ENCODE assay signal across 1 cellular context in genomic region chr7:116173051-116174028, GRCh38.
A peak's percentile ranks its signal among the peaks of the same experiment; 100 is the strongest.
TF ChIP-seq lines count a peak whose summit lies in the region.

No MANE protein-coding gene starts in this region.

TF ChIP-seq in HepG2, 621 proteins besides CTCF, POLR2A, EP300 and RAD21 (continued from another document and continues in another):
- TF ChIP-seq ZGPAT (CRISPR knock-in tag; IDR thresholded peaks at IDR 0.05), result peak; percentile 65; the same call in 1 of the 2 replicates
- no peak for TF ChIP-seq KDM6A (CRISPR knock-in tag; IDR thresholded peaks at IDR 0.05; ENCODE audit: low read depth)
- no peak for TF ChIP-seq TAF1 (CRISPR knock-in tag; IDR thresholded peaks at IDR 0.05)
- peak; percentile 82 for TF ChIP-seq SOX13 (IDR thresholded peaks at IDR 0.05)
- peak in 1 of 2 experiments; percentile 98; a peak in 2 of 4 replicates for TF ChIP-seq SOX13 (CRISPR knock-in tag; conservative IDR thresholded peaks at IDR 0.05 in 1 of 2, IDR thresholded peaks at IDR 0.05 in 1 of 2)
- no peak for TF ChIP-seq ZNF780A (CRISPR knock-in tag; IDR thresholded peaks at IDR 0.05)
- no peak for TF ChIP-seq RBAK (CRISPR knock-in tag; IDR thresholded peaks at IDR 0.05)
- TF ChIP-seq ZNF207 (IDR thresholded peaks at IDR 0.05; ENCODE audit: borderline replicate concordance), result no peak
- no peak for TF ChIP-seq ZNF781 (CRISPR knock-in tag; IDR thresholded peaks at IDR 0.05; ENCODE audit: borderline replicate concordance, not compliant biosample characterization)
- TF ChIP-seq ZKSCAN8 (CRISPR knock-in tag; IDR thresholded peaks at IDR 0.05; ENCODE audit: borderline replicate concordance), result no peak
- TF ChIP-seq ZNF430 (CRISPR knock-in tag; IDR thresholded peaks at IDR 0.05), result no peak
- TF ChIP-seq GABPB1 (CRISPR knock-in tag; IDR thresholded peaks at IDR 0.05), result no peak
- TF ChIP-seq ZNF546 (CRISPR knock-in tag; conservative IDR thresholded peaks at IDR 0.05), result no peak
- peak; percentile 99 for TF ChIP-seq PITX1 (CRISPR knock-in tag; IDR thresholded peaks at IDR 0.05)
- TF ChIP-seq ZNF883 (CRISPR knock-in tag; IDR thresholded peaks at IDR 0.05; ENCODE audit: not compliant biosample characterization), result no peak
- TF ChIP-seq KLF16 (CRISPR knock-in tag; IDR thresholded peaks at IDR 0.05), result no peak
- no peak for TF ChIP-seq ZNF576 (CRISPR knock-in tag; IDR thresholded peaks at IDR 0.05)
- TF ChIP-seq ARHGAP35 (CRISPR knock-in tag; IDR thresholded peaks at IDR 0.05; ENCODE audit: borderline replicate concordance), result no peak
- peak; percentile 76 for TF ChIP-seq HNF1A (IDR thresholded peaks at IDR 0.05; ENCODE audit: low read depth)
- TF ChIP-seq HNF1A (CRISPR knock-in tag; IDR thresholded peaks at IDR 0.05; ENCODE audit: borderline replicate concordance), result peak; percentile 74; the same call in 1 of the 2 replicates
- no peak for TF ChIP-seq TEAD2 (CRISPR knock-in tag; IDR thresholded peaks at IDR 0.05)
- no peak for TF ChIP-seq CENPBD1 (CRISPR knock-in tag; IDR thresholded peaks at IDR 0.05; ENCODE audit: borderline replicate concordance, low read depth)
- no peak for TF ChIP-seq DDIT3 (CRISPR knock-in tag; IDR thresholded peaks at IDR 0.05)
- TF ChIP-seq SNRNP70 (IDR thresholded peaks at IDR 0.05; ENCODE audit: low read depth, low read length), result no peak
- 0 out of 2 replicates have a peak, but pooled peaks have one; percentile 41 for TF ChIP-seq KDM1A (CRISPR knock-in tag; IDR thresholded peaks at IDR 0.05)
- TF ChIP-seq PAXIP1 (CRISPR knock-in tag; conservative IDR thresholded peaks at IDR 0.05), result peak; percentile 75
- TF ChIP-seq FOXA3 (CRISPR knock-in tag; IDR thresholded peaks at IDR 0.05), result peak; percentile 95
- no peak for TF ChIP-seq RBM22 (optimal IDR thresholded peaks at IDR 0.05; ENCODE audit: low read length)
- no peak for TF ChIP-seq KMT2A (CRISPR knock-in tag; IDR thresholded peaks at IDR 0.05)
- TF ChIP-seq SMARCE1 (IDR thresholded peaks at IDR 0.05; ENCODE audit: borderline replicate concordance), result no peak
- TF ChIP-seq YY1 (IDR thresholded peaks at IDR 0.05; ENCODE audit: insufficient read depth, insufficient replicate concordance, low read depth, low read length), result no peak
- no peak for TF ChIP-seq ZNF687 (CRISPR knock-in tag; IDR thresholded peaks at IDR 0.05)
- TF ChIP-seq MLLT10 (CRISPR knock-in tag; IDR thresholded peaks at IDR 0.05), result no peak
- no peak for TF ChIP-seq XRCC5 (optimal IDR thresholded peaks at IDR 0.05; ENCODE audit: low read length)
- no peak for TF ChIP-seq TFE3 (CRISPR knock-in tag; IDR thresholded peaks at IDR 0.05)
- no peak for TF ChIP-seq SP2 (CRISPR knock-in tag; IDR thresholded peaks at IDR 0.05)
- TF ChIP-seq RFX5 (IDR thresholded peaks at IDR 0.05; ENCODE audit: low read depth, low read length), result no peak
- TF ChIP-seq MAFG (CRISPR knock-in tag; IDR thresholded peaks at IDR 0.05), result no peak
- TF ChIP-seq ADNP (CRISPR knock-in tag; IDR thresholded peaks at IDR 0.05), result no peak
- peak; percentile 86 for TF ChIP-seq TBX3 (IDR thresholded peaks at IDR 0.05; ENCODE audit: borderline replicate concordance)
- no peak for TF ChIP-seq ELF1 (CRISPR knock-in tag; IDR thresholded peaks at IDR 0.05)
- TF ChIP-seq PTBP1 (IDR thresholded peaks at IDR 0.05; ENCODE audit: low read depth, low read length, poor library complexity, severe bottlenecking), result no peak
- peak; percentile 61 for TF ChIP-seq NCOA2 (CRISPR knock-in tag; IDR thresholded peaks at IDR 0.05)
- TF ChIP-seq ZNF280B (CRISPR knock-in tag; IDR thresholded peaks at IDR 0.05; ENCODE audit: borderline replicate concordance), result no peak
- no peak for TF ChIP-seq THAP9 (CRISPR knock-in tag; IDR thresholded peaks at IDR 0.05; ENCODE audit: borderline replicate concordance)
